ENCODE assay signal across 8 cellular contexts in the genomic region with DNA sequence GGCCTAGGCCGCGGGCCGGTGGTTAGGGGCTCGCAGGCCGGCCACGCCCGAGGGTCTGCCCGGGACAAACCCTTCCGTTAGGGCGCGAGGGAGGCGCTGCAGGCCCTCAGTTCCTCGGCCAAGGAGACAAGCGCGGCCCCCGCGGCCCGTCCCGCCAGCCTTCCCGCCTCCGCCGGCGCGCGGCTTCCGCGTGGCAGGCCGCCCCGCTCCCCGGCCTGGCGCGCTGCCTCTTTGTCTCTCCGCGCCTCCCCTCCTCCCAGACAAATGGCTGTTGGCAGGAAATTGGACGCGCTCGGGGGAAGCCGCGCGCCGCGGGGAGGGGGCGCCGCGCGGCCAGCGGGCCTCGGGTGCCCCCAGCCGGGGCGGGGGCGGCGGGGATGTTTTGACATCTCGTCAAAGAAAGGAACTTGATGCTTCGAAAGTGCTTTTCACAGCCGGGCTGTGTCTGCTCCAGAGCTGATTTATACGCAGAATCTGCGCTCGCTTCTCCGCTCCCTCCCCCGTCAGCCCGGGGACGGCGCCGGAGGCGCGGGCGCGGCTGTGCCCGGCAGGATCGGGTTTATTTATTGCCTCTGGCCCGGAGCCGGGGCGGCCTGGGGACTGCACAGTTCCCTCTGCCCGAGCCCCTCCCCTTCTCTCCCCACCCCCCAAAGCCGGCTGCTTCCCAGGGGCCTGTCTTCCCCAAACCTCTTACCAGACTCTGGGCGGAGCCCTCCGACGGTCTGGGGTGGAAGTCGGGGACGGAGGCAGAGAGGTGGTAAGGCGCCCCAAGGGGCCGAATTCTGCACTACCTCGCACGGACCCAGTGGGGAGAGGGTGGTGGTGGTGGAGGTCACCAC. TPM values are rescaled to one million over a fixed set of nuclear protein-coding genes. Genes with fewer than 3 reads are reported as not detected.
A peak's percentile ranks its signal among the peaks of the same experiment; 100 is the strongest.
DNase-seq lines count a peak whose midpoint lies in the region; ATAC-seq and TF ChIP-seq lines count a peak whose summit lies in the region.

No MANE protein-coding gene starts in this region.

- peaks cover under 1% of the 10 kb centered on the region for H3K36me3 Mint-ChIP-seq in chondrocyte (ENCODE audit: low read depth)

- peak overlapping the region; percentile 45 for H3K27ac Mint-ChIP-seq in chondrocyte (ENCODE audit: unreplicated experiment)

- peak; percentile 63 for TF ChIP-seq CTCF in AG09319 (IDR thresholded peaks at IDR 0.05; ENCODE audit: low read depth, low read length)
- peak; percentile 78 for TF ChIP-seq CTCF in chondrocyte (IDR thresholded peaks at IDR 0.05)

- DNase-seq in AG09319 (ENCODE audit: extremely low read depth, low read depth), result peak; percentile 77
- DNase-seq in NCI-H345 (lab: John Stamatoyannopoulos, UW), result peak; percentile 60
- DNase-seq in activated CD4-positive, CD25-positive, alpha-beta regulatory T cell treated with anti-CD3 and anti-CD28 coated beads, Interleukin-2, amount 50 U/mL, for 72 hours, result peak; percentile 86
- DNase-seq in chondrocyte (ENCODE audit: low spot score), result no peak
- peak; percentile 53 to 80 (median 62) for DNase-seq in stimulated activated CD4-positive, alpha-beta T cell treated with anti-CD3 and anti-CD28 coated beads, Interleukin-1b, Interleukin-23, amount 100 ng/mL, for 24 hours (ENCODE audit: low read depth in 4 of 4, low spot score in 1 of 4)

- no peaks in the 10 kb centered on the region for H3K27me3 ChIP-seq in layer of hippocampus (ENCODE audit: control insufficient read depth, insufficient read depth, low read length)

- H3K9me3 Mint-ChIP-seq in chondrocyte (ENCODE audit: low read depth), result no peaks in the 10 kb centered on the region

- H3K4me3 Mint-ChIP-seq in chondrocyte (ENCODE audit: unreplicated experiment), result peak overlapping the region; percentile 67

- peak overlapping the region; percentile 91 for H3K27ac ChIP-seq in layer of hippocampus (ENCODE audit: low read depth, low read length)

- peak; percentile 71 for ATAC-seq in GM18870 (IDR thresholded peaks at IDR 0.05; ENCODE audit: unreplicated experiment)
- peak; percentile 93 for ATAC-seq in HG03108 (IDR thresholded peaks at IDR 0.05; ENCODE audit: unreplicated experiment)

- no peaks in the 10 kb centered on the region for H3K27me3 Mint-ChIP-seq in chondrocyte (ENCODE audit: low read depth)

- H3K4me1 Mint-ChIP-seq in chondrocyte (ENCODE audit: low read depth), result peaks cover 33% of the 10 kb centered on the region

RNA-seq across cellular contexts. Expression of a gene that starts 20.8 kb away (rescaled TPM):
- 4.9 to 7.0 TPM (median 5.1 TPM) in 3 replicates for total RNA-seq in chondrocyte

RNA-seq across cellular contexts. Expression of a gene that starts 37.2 kb away (rescaled TPM):
- total RNA-seq in chondrocyte, result 0.21 TPM in 1 of 3 replicates, not detected in the others

RNA-seq across cellular contexts. Expression of a gene that starts 37.3 kb away (rescaled TPM):
- total RNA-seq in chondrocyte, result 0.47 to 0.82 TPM (median 0.64 TPM) in 3 replicates

RNA-seq across cellular contexts. Expression of a gene that starts 52.9 kb away (rescaled TPM):
- total RNA-seq in chondrocyte, result not detected in 3 replicates

RNA-seq across cellular contexts. Expression of a gene that starts 53.0 kb away (rescaled TPM):
- total RNA-seq in chondrocyte, result 0.05 TPM in 1 of 3 replicates, not detected in the others
